Comparison of ENCODE assay signal across 1 cellular context in the genomic region with DNA sequence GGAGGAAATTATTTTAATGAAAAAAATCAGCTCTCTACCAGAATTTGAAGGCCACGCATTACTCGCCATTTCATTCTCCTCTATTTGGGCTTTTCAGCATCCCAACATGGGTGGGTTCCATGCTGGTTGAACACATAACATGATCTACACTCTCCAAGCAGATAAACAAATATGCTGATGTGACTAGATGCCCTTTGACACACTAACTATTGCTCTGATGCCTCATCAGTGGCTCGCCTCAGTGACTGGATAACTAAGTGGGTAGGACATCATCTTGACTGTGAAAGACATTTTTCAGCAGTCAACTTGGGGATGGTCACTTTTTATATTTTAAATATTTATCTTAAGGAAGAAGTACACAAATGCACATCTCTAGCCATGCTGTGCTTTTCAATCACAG.
TF ChIP-seq lines count a peak whose summit lies in the region.

No MANE protein-coding gene starts in this region.

TF ChIP-seq in IMR-90, 13 proteins besides CTCF, POLR2A, EP300 and RAD21:
- TF ChIP-seq MAFK (IDR thresholded peaks at IDR 0.05; ENCODE audit: low read depth, low read length) (peak; percentile 24; the same call in 1 of the 2 replicates), FOS (IDR thresholded peaks at IDR 0.05; ENCODE audit: low read depth, low read length) (no peak)
TF ChIP-seq in IMR-90: peak in this region for 1.
